In the genomic region with DNA sequence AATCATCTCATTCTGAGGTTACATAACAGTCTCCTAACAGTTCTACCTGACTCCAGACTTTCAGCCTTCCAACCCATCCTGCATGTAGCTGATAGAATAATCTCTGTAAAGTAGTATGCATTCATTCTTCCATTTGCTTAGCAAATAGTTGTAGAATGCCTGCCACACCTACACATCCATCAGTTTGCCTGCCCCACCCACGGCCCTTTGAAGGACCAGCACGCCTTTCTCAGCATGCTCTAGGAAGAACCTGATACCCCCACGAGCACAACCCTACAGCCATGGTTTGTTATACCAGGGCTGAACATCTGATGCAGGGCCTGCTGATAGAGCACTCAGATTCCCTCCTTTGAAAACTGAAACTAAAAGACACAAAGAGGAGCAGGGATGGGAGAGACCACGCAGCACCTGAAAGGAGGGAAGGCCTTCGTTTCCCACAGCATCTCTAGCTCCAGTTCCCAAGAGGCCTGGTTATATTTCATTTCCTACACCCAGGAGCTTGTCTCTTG, we compare ENCODE assay signal across 26 cellular contexts.
"Had no signal": no experiment of that assay in that cellular context is flagged by ENCODE, and none has a peak within 500 bp of the region (broad histone marks: within the 10 kb centered on the region; RNA-seq: fewer than 3 reads in every experiment).

No MANE protein-coding gene starts in this region.

- DNase-seq: activated CD4-positive, alpha-beta T cell treated with anti-CD3 and anti-CD28 coated beads, Interleukin-2, amount 50 U/mL, for 1 hour; activated CD4-positive, CD25-positive, alpha-beta regulatory T cell; activated CD8-positive, alpha-beta memory T cell treated with anti-CD3 and anti-CD28 coated beads, Interleukin-2, amount 50 U/mL, for 4 hours; activated CD8-positive, alpha-beta T cell treated with anti-CD3 and anti-CD28 coated beads for 36 hours; activated gamma-delta T cell treated with Interleukin-2 at 50 U/mL for 16 hours; activated naive CD4-positive, alpha-beta T cell treated with anti-CD3 and anti-CD28 coated beads, Interleukin-2, amount 10 ng/mL, durations not matched to agents 7 days and 5 days; activated naive CD8-positive, alpha-beta T cell treated with anti-CD3 and anti-CD28 coated beads for 36 hours; activated T-cell treated with anti-CD3 and anti-CD28 coated beads, Interleukin-2, amount 50 U/mL, for 72 hours; cerebellar nuclear complex; MG63; MV-4-11; NCI-H1092 treated with DMSO at 0.1 percent for 48 hours; NCI-H1436 treated with DMSO at 0.1 percent for 48 hours; NCI-H2081 treated with DMSO at 0.1 percent for 48 hours; NCI-H2171 treated with DMSO at 0.1 percent for 48 hours; NCI-H226; NCI-H526 treated with DMSO at 0.1 percent for 48 hours; NCI-H82; OCI-M1; RPMI8226; T-helper 1 cell had no signal

- H3K4me3 Mint-ChIP-seq: activated CD8-positive, alpha-beta T cell treated with anti-CD3 and anti-CD28 coated beads for 36 hours; activated naive CD4-positive, alpha-beta T cell treated with anti-CD3 and anti-CD28 coated beads, Interleukin-2, amount 10 ng/mL, durations not matched to agents 7 days and 5 days; activated naive CD8-positive, alpha-beta T cell treated with anti-CD3 and anti-CD28 coated beads for 36 hours; activated T-cell treated with anti-CD3 and anti-CD28 coated beads, Interleukin-2, amount 50 U/mL, for 72 hours had no signal

- H3K27ac Mint-ChIP-seq: activated CD8-positive, alpha-beta T cell treated with anti-CD3 and anti-CD28 coated beads for 36 hours; activated naive CD4-positive, alpha-beta T cell treated with anti-CD3 and anti-CD28 coated beads, Interleukin-2, amount 10 ng/mL, durations not matched to agents 7 days and 5 days; activated naive CD8-positive, alpha-beta T cell treated with anti-CD3 and anti-CD28 coated beads for 36 hours; activated T-cell treated with anti-CD3 and anti-CD28 coated beads, Interleukin-2, amount 50 U/mL, for 72 hours; activated T-helper 2 cell treated with anti-CD3 and anti-CD28 coated beads, Interferon-gamma antibody, Interleukin-2, Interleukin-4, amounts not matched to agents 10 μg/mL and 5 μg/mL and 100 μg/mL, durations not matched to agents 14 hours and 24 hours and 36 hours had no signal

- H3K9me3 Mint-ChIP-seq: activated CD8-positive, alpha-beta T cell treated with anti-CD3 and anti-CD28 coated beads for 36 hours; activated naive CD4-positive, alpha-beta T cell treated with anti-CD3 and anti-CD28 coated beads, Interleukin-2, amount 10 ng/mL, durations not matched to agents 7 days and 5 days; activated naive CD8-positive, alpha-beta T cell treated with anti-CD3 and anti-CD28 coated beads for 36 hours; activated T-cell treated with anti-CD3 and anti-CD28 coated beads, Interleukin-2, amount 50 U/mL, for 72 hours; activated T-helper 2 cell treated with anti-CD3 and anti-CD28 coated beads, Interferon-gamma antibody, Interleukin-2, Interleukin-4, amounts not matched to agents 10 μg/mL and 5 μg/mL and 100 μg/mL, durations not matched to agents 14 hours and 24 hours and 36 hours had no signal

- ATAC-seq: activated CD8-positive, alpha-beta T cell treated with anti-CD3 and anti-CD28 coated beads for 36 hours; activated T-cell treated with anti-CD3 and anti-CD28 coated beads, Interleukin-2, amount 50 U/mL, for 72 hours; Panc1; Right ventricle myocardium inferior had no signal

- H3K4me3 ChIP-seq: MG63, SK-N-MC had no signal

- H3K36me3 ChIP-seq: MG63 had no signal

- H3K27ac ChIP-seq: SK-N-MC, VCaP had no signal

- H3K27me3 Mint-ChIP-seq: activated CD8-positive, alpha-beta T cell treated with anti-CD3 and anti-CD28 coated beads for 36 hours; activated naive CD8-positive, alpha-beta T cell treated with anti-CD3 and anti-CD28 coated beads for 36 hours had no signal

- H3K27me3 ChIP-seq: MG63 had no signal

- H3K9me3 ChIP-seq: MG63 had no signal

- H3K36me3 Mint-ChIP-seq: activated naive CD4-positive, alpha-beta T cell treated with anti-CD3 and anti-CD28 coated beads, Interleukin-2, amount 10 ng/mL, durations not matched to agents 7 days and 5 days; activated naive CD8-positive, alpha-beta T cell treated with anti-CD3 and anti-CD28 coated beads for 36 hours had no signal

- H3K4me1 Mint-ChIP-seq: activated naive CD4-positive, alpha-beta T cell treated with anti-CD3 and anti-CD28 coated beads, Interleukin-2, amount 10 ng/mL, durations not matched to agents 7 days and 5 days had no signal
